ENCODE assay signal across 8 cellular contexts in genomic region chr19:17420267-17420924, GRCh38. TPM values are rescaled to one million over a fixed set of nuclear protein-coding genes. Genes with fewer than 3 reads are reported as not detected.
DNase-seq lines count a peak whose midpoint lies in the region; ATAC-seq, FAIRE-seq and TF ChIP-seq lines count a peak whose summit lies in the region.

No MANE protein-coding gene starts in this region.

- peak; percentile 13 for TF ChIP-seq POLR2A in endothelial cell of umbilical vein (IDR thresholded peaks at IDR 0.05; ENCODE audit: low read depth, low read length)
- TF ChIP-seq POLR2A in vagina (IDR thresholded peaks at IDR 0.05), result no peak

- TF ChIP-seq CTCF in WI38 (IDR thresholded peaks at IDR 0.05; ENCODE audit: low read depth, low read length) (no peak), endothelial cell of umbilical vein (IDR thresholded peaks at IDR 0.05; ENCODE audit: extremely low read depth in 1 of 2, insufficient read depth in 1 of 2, low read depth in 1 of 2, low read length in 2 of 2) (peak; percentile 8 to 39), vagina (IDR thresholded peaks at IDR 0.05) (no peak)

- H3K27ac ChIP-seq in endothelial cell of umbilical vein (ENCODE audit: insufficient read depth, low read depth, low read length), result no peak overlapping the region
- peak overlapping the region; percentile 76 for H3K27ac ChIP-seq in vagina

- dilution Hi-C loops in endothelial cell of umbilical vein (cut with MboI; ENCODE audit: extremely low pct_ligation_motif_present, low sequenced_read_pairs), result no loop called here

- CTCF ChIA-PET in endothelial cell of umbilical vein (lab: Charles Lee), result interaction anchor here (0.8 to 1.5 kb wide), 8 partner anchors 15 to 439 kb away, joined by 3 to 12 read pairs (median 5); partner anchors contain the start of genes BST2, CCDC194 and RPL18A

- ATAC-seq in GM18511 (IDR thresholded peaks at IDR 0.05; ENCODE audit: unreplicated experiment) (peak; percentile 19), HG03565 (IDR thresholded peaks at IDR 0.05; ENCODE audit: unreplicated experiment) (peak; percentile 11)

- H2AFZ ChIP-seq in endothelial cell of umbilical vein (ENCODE audit: low read depth, low read length), result peak overlapping the region; percentile 81

- peak overlapping the region; percentile 36 for H3K4me2 ChIP-seq in endothelial cell of umbilical vein (ENCODE audit: insufficient read depth, low read length)

- H3K27me3 ChIP-seq in endothelial cell of umbilical vein (ENCODE audit: control insufficient read depth in 2 of 2, insufficient read depth in 2 of 2, low read length in 2 of 2), result no peaks in the 10 kb centered on the region
- no peaks in the 10 kb centered on the region for H3K27me3 ChIP-seq in vagina

- DNase-seq in AG20443 (ENCODE audit: low spot score) (peak; percentile 52), endothelial cell of umbilical vein (ENCODE audit: low read depth, low spot score) (peak; percentile 67), myocyte (ENCODE audit: low read depth) (peak; percentile 24), vagina (ENCODE audit: extremely low spot score in 2 of 2) (no peak), cerebellum (ENCODE audit: low spot score) (no peak)

- POLR2A ChIA-PET in endothelial cell of umbilical vein (lab: Charles Lee), result interaction anchor here (0.5 to 1.0 kb wide), 2 partner anchors 16 to 859 kb away, joined by 4 to 7 read pairs; no protein-coding TSS in a partner anchor

- peak overlapping the region; percentile 76 for H3K4me3 ChIP-seq in WI38 (ENCODE audit: low read depth, low read length)
- H3K4me3 ChIP-seq in endothelial cell of umbilical vein (replicated peaks in 1 of 3; ENCODE audit: insufficient read depth in 1 of 3, low read depth in 1 of 3, low read length in 3 of 3), result peak overlapping the region; percentile 66 to 79 (median 68)
- H3K4me3 ChIP-seq in vagina, result peak overlapping the region; percentile 76 to 93

- H3K9me1 ChIP-seq in endothelial cell of umbilical vein (replicated peaks; ENCODE audit: control insufficient read depth, extremely low read depth, insufficient read depth, low read length), result no peaks in the 10 kb centered on the region

- H3K79me2 ChIP-seq in endothelial cell of umbilical vein (ENCODE audit: control insufficient read depth, insufficient read depth, low read length), result no peaks in the 10 kb centered on the region

- FAIRE-seq in endothelial cell of umbilical vein (lab: Jason Lieb, UNC), result peak; percentile 73

- H4K20me1 ChIP-seq in endothelial cell of umbilical vein (replicated peaks; ENCODE audit: control insufficient read depth, extremely low read depth, insufficient read depth, low read length), result no peaks in the 10 kb centered on the region

- H3K9ac ChIP-seq in endothelial cell of umbilical vein (replicated peaks; ENCODE audit: extremely low read depth, insufficient read depth, low read length), result no peak overlapping the region

- H3K36me3 ChIP-seq in endothelial cell of umbilical vein (ENCODE audit: control insufficient read depth in 2 of 2, extremely low read depth in 1 of 2, insufficient read depth in 2 of 2, low read length in 2 of 2) (no peaks in the 10 kb centered on the region), vagina (no peaks in the 10 kb centered on the region)

- H3K4me1 ChIP-seq in endothelial cell of umbilical vein (ENCODE audit: control insufficient read depth, extremely low read depth, insufficient read depth, low read length) (peaks cover 14% of the 10 kb centered on the region), vagina (peaks cover 22% of the 10 kb centered on the region)

- intact Hi-C loops in endothelial cell of umbilical vein (cut with micrococcal nuclease) (loop anchor here (1.0 kb wide), 1 partner anchor 25 kb away; no protein-coding TSS in a partner anchor), vagina (cut with DNase I) (no loop called here)

- TSS peak; percentile 11 for BruUV-seq in endothelial cell of umbilical vein (replicated peaks; lab: Mats Ljungman, UMichigan)

- H3K9me3 ChIP-seq in endothelial cell of umbilical vein (replicated peaks; ENCODE audit: control insufficient read depth, insufficient read depth, low read length) (no peaks in the 10 kb centered on the region), vagina (no peaks in the 10 kb centered on the region)

TF ChIP-seq in endothelial cell of umbilical vein, 7 proteins besides CTCF, POLR2A, EP300 and RAD21:
- TF ChIP-seq MYC (IDR thresholded peaks at IDR 0.05; ENCODE audit: low read depth, low read length) (no peak), POLR2AphosphoS5 (IDR thresholded peaks at IDR 0.05; ENCODE audit: insufficient read depth, low read depth, low read length) (no peak), MAX (IDR thresholded peaks at IDR 0.05; ENCODE audit: insufficient read depth, insufficient read length) (no peak), JUN (IDR thresholded peaks at IDR 0.05; ENCODE audit: borderline replicate concordance, insufficient read depth, insufficient read length, low read depth) (no peak), GATA2 (IDR thresholded peaks at IDR 0.05; ENCODE audit: insufficient read depth, insufficient read length, low read depth, low read length) (no peak), EZH2 (IDR thresholded peaks at IDR 0.05; ENCODE audit: borderline replicate concordance, low read depth, low read length, severe bottlenecking) (no peak), FOS (IDR thresholded peaks at IDR 0.05; ENCODE audit: borderline replicate concordance, insufficient read depth, low read length) (no peak)

RNA-seq across cellular contexts. Expression of gene MVB12A, which starts 0.5 kb away (rescaled TPM):
- 58.1 and 63.3 TPM in 2 replicates for total RNA-seq in endothelial cell of umbilical vein
- polyA plus RNA-seq in endothelial cell of umbilical vein, result 88.8 and 109 TPM in 2 replicates
- 46.9 and 68.5 TPM in 2 replicates for polyA plus RNA-seq in endothelial cell of umbilical vein (2011; cell fraction: cytosol; rRNA removed)
- 55.0 and 67.6 TPM in 2 replicates for polyA plus RNA-seq in endothelial cell of umbilical vein (2011; cell fraction: nucleus; rRNA removed)
- 29.3 and 44.5 TPM in 2 replicates for polyA plus RNA-seq in endothelial cell of umbilical vein (2012)
- polyA minus RNA-seq in endothelial cell of umbilical vein, result 25.8 and 26.0 TPM in 2 replicates
- 34.8 TPM for polyA minus RNA-seq in endothelial cell of umbilical vein (2011; cell fraction: cytosol; rRNA and poly(A)+ RNA removed)
- polyA minus RNA-seq in endothelial cell of umbilical vein (2011; cell fraction: nucleus; rRNA and poly(A)+ RNA removed), result 15.8 and 20.5 TPM in 2 replicates
- 53.3 and 71.6 TPM in 2 replicates for total RNA-seq in myocyte
- 52.9 TPM for polyA plus RNA-seq in myocyte (2012)
- 53.3 TPM for total RNA-seq in vagina
- 14.1 TPM for total RNA-seq in cerebellum

RNA-seq across cellular contexts. Expression of gene BST2, which starts 15.0 kb away (rescaled TPM):
- total RNA-seq in endothelial cell of umbilical vein (20.7 and 21.2 TPM in 2 replicates), myocyte (0.57 and 0.62 TPM in 2 replicates), vagina (88.4 TPM), cerebellum (2.5 TPM)
- polyA plus RNA-seq in endothelial cell of umbilical vein, result 145 and 146 TPM in 2 replicates
- polyA plus RNA-seq in endothelial cell of umbilical vein (2011; cell fraction: cytosol; rRNA removed), result 143 and 161 TPM in 2 replicates
- polyA plus RNA-seq in endothelial cell of umbilical vein (2011; cell fraction: nucleus; rRNA removed), result 45.3 and 52.9 TPM in 2 replicates
- polyA plus RNA-seq in endothelial cell of umbilical vein (2012), result 84.7 and 155 TPM in 2 replicates
- polyA minus RNA-seq in endothelial cell of umbilical vein, result 39.7 and 41.2 TPM in 2 replicates
- 168 TPM for polyA minus RNA-seq in endothelial cell of umbilical vein (2011; cell fraction: cytosol; rRNA and poly(A)+ RNA removed)
- polyA minus RNA-seq in endothelial cell of umbilical vein (2011; cell fraction: nucleus; rRNA and poly(A)+ RNA removed), result 5.7 and 13.0 TPM in 2 replicates
- 0.82 TPM for polyA plus RNA-seq in myocyte (2012)

RNA-seq across cellular contexts. Expression of gene CCDC194, which starts 26.4 kb away (rescaled TPM):
- not detected in 2 replicates for total RNA-seq in endothelial cell of umbilical vein
- polyA plus RNA-seq in endothelial cell of umbilical vein, result 0.11 and 0.12 TPM in 2 replicates
- polyA plus RNA-seq in endothelial cell of umbilical vein (2011; cell fraction: cytosol; rRNA removed), result 0.11 TPM in 1 of 2 replicates, not detected in the other
- 0.91 and 1.1 TPM in 2 replicates for polyA plus RNA-seq in endothelial cell of umbilical vein (2011; cell fraction: nucleus; rRNA removed)
- 0.34 and 0.36 TPM in 2 replicates for polyA plus RNA-seq in endothelial cell of umbilical vein (2012)
- 0.46 TPM in 1 of 2 replicates, not detected in the other for polyA minus RNA-seq in endothelial cell of umbilical vein
- not detected for polyA minus RNA-seq in endothelial cell of umbilical vein (2011; cell fraction: cytosol; rRNA and poly(A)+ RNA removed)
- 0.58 TPM in 1 of 2 replicates, not detected in the other for polyA minus RNA-seq in endothelial cell of umbilical vein (2011; cell fraction: nucleus; rRNA and poly(A)+ RNA removed)
- not detected in 2 replicates for total RNA-seq in myocyte
- polyA plus RNA-seq in myocyte (2012), result not detected
- total RNA-seq in vagina, result not detected
- not detected for total RNA-seq in cerebellum

RNA-seq across cellular contexts. Expression of gene TMEM221, which starts 28.1 kb away (rescaled TPM):
- not detected in 2 replicates for total RNA-seq in endothelial cell of umbilical vein
- polyA plus RNA-seq in endothelial cell of umbilical vein, result 0.06 and 0.08 TPM in 2 replicates
- polyA plus RNA-seq in endothelial cell of umbilical vein (2011; cell fraction: cytosol; rRNA removed), result 0.04 and 0.05 TPM in 2 replicates
- polyA plus RNA-seq in endothelial cell of umbilical vein (2011; cell fraction: nucleus; rRNA removed), result 0.14 TPM in 1 of 2 replicates, not detected in the other
- polyA plus RNA-seq in endothelial cell of umbilical vein (2012), result 0.10 and 0.13 TPM in 2 replicates
- 0.45 TPM in 1 of 2 replicates, not detected in the other for polyA minus RNA-seq in endothelial cell of umbilical vein
- not detected for polyA minus RNA-seq in endothelial cell of umbilical vein (2011; cell fraction: cytosol; rRNA and poly(A)+ RNA removed)
- not detected in 2 replicates for polyA minus RNA-seq in endothelial cell of umbilical vein (2011; cell fraction: nucleus; rRNA and poly(A)+ RNA removed)
- total RNA-seq in myocyte, result 0.31 and 2.6 TPM in 2 replicates
- 0.21 TPM for polyA plus RNA-seq in myocyte (2012)
- 0.49 TPM for total RNA-seq in vagina
- 0.45 TPM for total RNA-seq in cerebellum

RNA-seq across cellular contexts. Expression of gene NXNL1, which starts 40.3 kb away (rescaled TPM):
- total RNA-seq in endothelial cell of umbilical vein (not detected in 2 replicates), myocyte (not detected in 2 replicates), vagina (not detected), cerebellum (not detected)
- polyA plus RNA-seq in endothelial cell of umbilical vein, result not detected in 2 replicates
- not detected in 2 replicates for polyA plus RNA-seq in endothelial cell of umbilical vein (2011; cell fraction: cytosol; rRNA removed)
- not detected in 2 replicates for polyA plus RNA-seq in endothelial cell of umbilical vein (2011; cell fraction: nucleus; rRNA removed)
- not detected in 2 replicates for polyA plus RNA-seq in endothelial cell of umbilical vein (2012)
- polyA minus RNA-seq in endothelial cell of umbilical vein, result not detected in 2 replicates
- polyA minus RNA-seq in endothelial cell of umbilical vein (2011; cell fraction: cytosol; rRNA and poly(A)+ RNA removed), result not detected
- polyA minus RNA-seq in endothelial cell of umbilical vein (2011; cell fraction: nucleus; rRNA and poly(A)+ RNA removed), result not detected in 2 replicates
- not detected for polyA plus RNA-seq in myocyte (2012)

Comparison
In these comparisons a context has a peak if more than half of its experiments do, and no peak if none do; other contexts are left out.
1. DNase-seq: peak in AG20443 (single experiment), endothelial cell of umbilical vein (single experiment) and myocyte (single experiment); none in vagina (0 of 2) and cerebellum (single experiment).
2. CTCF ChIP-seq: peak in endothelial cell of umbilical vein (2 of 2); none in WI38 (single experiment) and vagina (0 of 3).
3. Peak in every context shown above with its lines, with median percentiles within 50 percentile points of each other: H3K4me3 ChIP-seq.